28 cellular contexts compared by ENCODE assay signal in the genomic region with DNA sequence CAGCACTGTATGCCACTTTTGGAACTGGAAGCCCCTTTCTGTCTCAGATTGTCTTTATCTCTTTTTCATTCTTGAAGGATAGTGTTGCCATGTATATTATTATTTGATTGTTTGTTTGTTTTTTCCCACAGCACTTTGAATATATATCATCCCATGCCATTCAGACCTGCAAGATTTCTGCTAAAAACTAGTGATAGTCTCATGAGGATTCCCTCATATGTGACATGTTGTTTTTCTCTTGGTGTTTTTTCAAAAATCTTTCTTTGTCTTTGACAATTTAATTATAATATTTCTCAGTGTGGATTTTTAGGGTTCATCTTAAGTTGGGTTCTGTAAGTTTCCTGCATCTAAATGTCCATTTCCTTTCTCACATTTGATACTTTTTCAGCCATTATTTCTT.
"Had no signal": no experiment of that assay in that cellular context is flagged by ENCODE, and none has a peak within 500 bp of the region (broad histone marks: within the 10 kb centered on the region; RNA-seq: fewer than 3 reads in every experiment).

No MANE protein-coding gene starts in this region.

- H3K79me2 ChIP-seq: parathyroid adenoma had no signal

- H3K27ac Mint-ChIP-seq: nephron; neural progenitor cell; progenitor cell of endocrine pancreas; stimulated activated effector memory CD8-positive, alpha-beta T cell treated with anti-CD3 and anti-CD28 coated beads, Interleukin-12 subunit alpha, Interleukin-12 subunit beta, amount 100 ng/mL, for 72 hours; stimulated activated naive B cell treated with anti-CD40 and anti-IgM and Interleukin-4, amounts not matched to agents 10 μg/mL and 1 μg/mL and 100 μg/mL, for 72 hours; stimulated activated naive CD8-positive, alpha-beta T cell treated with anti-CD3 and anti-CD28 coated beads, Interleukin-15, Interleukin-2, amounts not matched to agents 100 ng/mL and 50 ng/mL, for 24 hours had no signal

- FAIRE-seq: small intestine, urothelium cell line had no signal

- H3K4me1 Mint-ChIP-seq: nephron; neural progenitor cell; stimulated activated effector memory CD8-positive, alpha-beta T cell treated with anti-CD3 and anti-CD28 coated beads, Interleukin-12 subunit alpha, Interleukin-12 subunit beta, amount 100 ng/mL, for 72 hours; stimulated activated naive B cell treated with anti-CD40 and anti-IgM and Interleukin-4, amounts not matched to agents 10 μg/mL and 1 μg/mL and 100 μg/mL, for 72 hours had no signal

- H3K36me3 ChIP-seq: neural progenitor cell, ovary, right lobe of liver, sigmoid colon, stomach, thoracic aorta, thyroid gland, tibial nerve, upper lobe of left lung, vagina had no signal

- H3K4me3 ChIP-seq: neural progenitor cell, ovary, psoas muscle, right lobe of liver, sigmoid colon, stomach, thoracic aorta, thyroid gland, tibial nerve, upper lobe of left lung, vagina had no signal

- H3K27ac ChIP-seq: neural progenitor cell, ovary, parathyroid adenoma, psoas muscle, right lobe of liver, sigmoid colon, stomach, thoracic aorta, thyroid gland, tibial nerve, upper lobe of left lung, vagina had no signal

- H2AFZ ChIP-seq: neural progenitor cell, parathyroid adenoma had no signal

- ATAC-seq: psoas muscle; right cardiac atrium; right lobe of liver; stimulated activated effector memory CD8-positive, alpha-beta T cell treated with anti-CD3 and anti-CD28 coated beads, Interleukin-12 subunit alpha, Interleukin-12 subunit beta, amount 100 ng/mL, for 72 hours; stimulated activated naive B cell treated with anti-CD40 and anti-IgM and Interleukin-4, amounts not matched to agents 10 μg/mL and 1 μg/mL and 100 μg/mL, for 72 hours had no signal

- H3K4me1 ChIP-seq: neural progenitor cell, parathyroid adenoma, psoas muscle, right lobe of liver, sigmoid colon, stomach, thyroid gland, tibial nerve, upper lobe of left lung, vagina had no signal

- H3K27me3 Mint-ChIP-seq: progenitor cell of endocrine pancreas had no signal

- H3K9ac ChIP-seq: neural progenitor cell, parathyroid adenoma had no signal

- DNase-seq: occipital lobe; ovary; posterior cingulate gyrus; psoas muscle; right cardiac atrium; right lobe of liver; sigmoid colon; small intestine; stimulated activated CD4-positive, alpha-beta T cell treated with anti-CD3 and anti-CD28 coated beads, Interleukin-15, amount 100 ng/mL, for 24 hours; stimulated activated CD4-positive, alpha-beta T cell treated with anti-CD3 and anti-CD28 coated beads, Interleukin-2, amount 100 ng/mL, for 24 hours; stimulated activated CD4-positive, alpha-beta T cell treated with anti-CD3 and anti-CD28 coated beads, Interleukin-2, amount 100 ng/mL, for 48 hours; stimulated activated CD4-positive, alpha-beta T cell treated with anti-CD3 and anti-CD28 coated beads, Interleukin-4, amount 100 ng/mL, for 24 hours; stimulated activated naive B cell treated with anti-CD40 and anti-IgM and Interleukin-4, amounts not matched to agents 10 μg/mL and 1 μg/mL and 100 μg/mL, for 72 hours; stimulated activated naive CD4-positive, alpha-beta T cell treated with Interleukin-2 at 50 U/mL for 16 hours; stomach; thyroid gland; trophoblast cell; upper lobe of left lung had no signal

- H3K4me2 ChIP-seq: neural progenitor cell had no signal

- H3K27me3 ChIP-seq: neural progenitor cell, ovary, right lobe of liver, sigmoid colon, stomach, thyroid gland, tibial nerve, upper lobe of left lung, vagina had no signal

- H3K36me3 Mint-ChIP-seq: neural progenitor cell; stimulated activated effector memory CD8-positive, alpha-beta T cell treated with anti-CD3 and anti-CD28 coated beads, Interleukin-12 subunit alpha, Interleukin-12 subunit beta, amount 100 ng/mL, for 72 hours had no signal

- H3K9me3 ChIP-seq: thyroid gland had no signal

- H3K4me3 Mint-ChIP-seq: nephron; neural progenitor cell; stimulated activated effector memory CD8-positive, alpha-beta T cell treated with anti-CD3 and anti-CD28 coated beads, Interleukin-12 subunit alpha, Interleukin-12 subunit beta, amount 100 ng/mL, for 72 hours; stimulated activated naive B cell treated with anti-CD40 and anti-IgM and Interleukin-4, amounts not matched to agents 10 μg/mL and 1 μg/mL and 100 μg/mL, for 72 hours; stimulated activated naive CD8-positive, alpha-beta T cell treated with anti-CD3 and anti-CD28 coated beads, Interleukin-15, Interleukin-2, amounts not matched to agents 100 ng/mL and 50 ng/mL, for 24 hours had no signal
